8 cellular contexts compared by ENCODE assay signal in genomic region chr2:88055436-88056128, GRCh38. TPM values are rescaled to one million over a fixed set of nuclear protein-coding genes. Genes with fewer than 3 reads are reported as not detected.
DNase-seq lines count a peak whose midpoint lies in the region; ATAC-seq and TF ChIP-seq lines count a peak whose summit lies in the region.

TSS of gene KRCC1 (minus strand) at chr2:88055783. CDS start at chr2:88028563, 27,220 bp downstream.

- peaks cover 2% of the 10 kb centered on the region for H3K36me3 Mint-ChIP-seq in IgD-negative memory B cell

- H3K4me3 ChIP-seq in epithelial cell of esophagus (ENCODE audit: low read length) (peak within 1 kb of the TSS; percentile 97), mononuclear cell (ENCODE audit: low read length) (peak within 1 kb of the TSS; percentile 90)

- peaks cover 27% of the 10 kb centered on the region for H3K4me1 ChIP-seq in mononuclear cell (ENCODE audit: insufficient read depth, low read length)

- no peak for TF ChIP-seq CTCF in epithelial cell of esophagus (IDR thresholded peaks at IDR 0.05; ENCODE audit: insufficient read depth, low read depth, low read length, missing control alignments)

- H3K27ac Mint-ChIP-seq in IgD-negative memory B cell, result peak within 1 kb of the TSS; percentile 95 to 99 (median 97)

- H3K9me3 Mint-ChIP-seq in IgD-negative memory B cell, result no peaks in the 10 kb centered on the region

- peak; percentile 89 for DNase-seq in DMS153 (lab: John Stamatoyannopoulos, UW)
- peak; percentile 93 for DNase-seq in OCI-M1 (lab: John Stamatoyannopoulos, UW)
- DNase-seq in activated T-cell treated with anti-CD3 and anti-CD28 coated beads for 24 hours (ENCODE audit: low read depth), result peak; percentile 90
- DNase-seq in epithelial cell of esophagus (ENCODE audit: low read depth), result peak; percentile 98
- peak; percentile 87 to 88 for DNase-seq in stimulated activated CD8-positive, alpha-beta memory T cell treated with anti-CD3 and anti-CD28 coated beads, Interleukin-2, amount 100 ng/mL, for 48 hours (ENCODE audit: low read depth in 2 of 2)

- peaks cover 26 to 40% (median 28%) of the 10 kb centered on the region in 3 donors for H3K4me1 Mint-ChIP-seq in IgD-negative memory B cell

- no peaks in the 10 kb centered on the region for H3K9me3 ChIP-seq in mononuclear cell (ENCODE audit: low read depth, low read length)

- H3K27me3 ChIP-seq in mononuclear cell (ENCODE audit: insufficient read depth, low read length), result no peaks in the 10 kb centered on the region

- H3K27me3 Mint-ChIP-seq in IgD-negative memory B cell, result no peaks in the 10 kb centered on the region

- ATAC-seq in GM21576 (IDR thresholded peaks at IDR 0.05; ENCODE audit: unreplicated experiment), result peak; percentile 96

- H3K4me3 Mint-ChIP-seq in IgD-negative memory B cell, result peak within 1 kb of the TSS; percentile 94 to 98 (median 94)

RNA-seq across cellular contexts. Expression of gene KRCC1, which starts in this region (rescaled TPM):
- polyA plus RNA-seq in IgD-negative memory B cell, result 38.0 TPM
- total RNA-seq in mononuclear cell, result 3.5 TPM

Comparison
In these comparisons a context has a peak if more than half of its experiments do, and no peak if none do; other contexts are left out.
1. Peak in every context shown above with its lines: DNase-seq, ATAC-seq and H3K4me3 ChIP-seq.